8 cellular contexts compared by ENCODE assay signal in genomic region chr6:27650620-27651370, GRCh38.
DNase-seq lines count a peak whose midpoint lies in the region; ATAC-seq and TF ChIP-seq lines count a peak whose summit lies in the region.

No MANE protein-coding gene starts in this region.

- H3K4me1 ChIP-seq in HUES48 (ENCODE audit: control insufficient read depth, insufficient read depth, low read length): no peaks in the 10 kb centered on the region
- H3K4me1 ChIP-seq in right atrium auricular region: no peaks in the 10 kb centered on the region

- no peak overlapping the region for H3K27ac Mint-ChIP-seq in T-helper 2 cell treated with Interferon-gamma antibody and Interleukin-4, amounts not matched to agents 5 μg/mL and 100 μg/mL, for 36 hours

- no peaks in the 10 kb centered on the region for H3K36me3 Mint-ChIP-seq in T-helper 2 cell treated with Interferon-gamma antibody and Interleukin-4, amounts not matched to agents 5 μg/mL and 100 μg/mL, for 36 hours (ENCODE audit: low read depth)

- H3K27ac ChIP-seq in HUES48 (ENCODE audit: low read depth, low read length) (no peak overlapping the region), right atrium auricular region (no peak overlapping the region)

- no peak overlapping the region for H3K9ac ChIP-seq in HUES48 (ENCODE audit: low read depth, low read length)

- no peak overlapping the region for H3K4me3 Mint-ChIP-seq in T-helper 2 cell treated with Interferon-gamma antibody and Interleukin-4, amounts not matched to agents 5 μg/mL and 100 μg/mL, for 36 hours

- H3K9me3 ChIP-seq in HUES48 (ENCODE audit: control insufficient read depth, insufficient read depth, low read length) (0 out of 2 replicates have a peak, but pooled peaks cover 2% of the 10 kb centered on the region), right atrium auricular region (no peaks in the 10 kb centered on the region)

- ATAC-seq in GM19463 (IDR thresholded peaks at IDR 0.05; ENCODE audit: unreplicated experiment) (no peak), GM21515 (IDR thresholded peaks at IDR 0.05; ENCODE audit: unreplicated experiment) (no peak)

- H3K36me3 ChIP-seq in GM06990 (ENCODE audit: control insufficient read depth, insufficient read depth, low read length) (no peaks in the 10 kb centered on the region), HUES48 (ENCODE audit: control insufficient read depth, insufficient read depth, low read length) (no peaks in the 10 kb centered on the region), right atrium auricular region (no peaks in the 10 kb centered on the region)

- TF ChIP-seq CTCF in GM06990 (IDR thresholded peaks at IDR 0.05; ENCODE audit: insufficient read depth, low read length, poor library complexity, severe bottlenecking): peak; percentile 34
- TF ChIP-seq CTCF in fibroblast of mammary gland (conservative IDR thresholded peaks at IDR 0.05; ENCODE audit: control insufficient read depth, insufficient read depth, low read depth, low read length): peak; percentile 42
- no peak for TF ChIP-seq CTCF in right atrium auricular region (IDR thresholded peaks at IDR 0.05)

- peak; percentile 37 for DNase-seq in GM06990 (ENCODE audit: extremely low read depth, insufficient read length)
- DNase-seq in T-helper 2 cell treated with Interferon-gamma antibody and Interleukin-4, amounts not matched to agents 5 μg/mL and 100 μg/mL, for 36 hours (ENCODE audit: low spot score): peak; percentile 34
- peak; percentile 79 for DNase-seq in fibroblast of mammary gland (ENCODE audit: low read depth)
- DNase-seq in stimulated activated CD4-positive, alpha-beta T cell treated with anti-CD3 and anti-CD28 coated beads, Interleukin-4, amount 100 ng/mL, for 1 hour: peak; percentile 15
- no peak for DNase-seq in right atrium auricular region (ENCODE audit: low spot score)

- H3K4me3 ChIP-seq in GM06990 (replicated peaks; ENCODE audit: low read depth, low read length): no peak overlapping the region
- peak overlapping the region; percentile 80 for H3K4me3 ChIP-seq in HUES48 (ENCODE audit: low read depth, low read length)
- H3K4me3 ChIP-seq in fibroblast of mammary gland (ENCODE audit: control insufficient read depth, low read depth, low read length): peak overlapping the region; percentile 27
- no peak overlapping the region for H3K4me3 ChIP-seq in right atrium auricular region

- H3K9me3 Mint-ChIP-seq in T-helper 2 cell treated with Interferon-gamma antibody and Interleukin-4, amounts not matched to agents 5 μg/mL and 100 μg/mL, for 36 hours: peaks cover 10% of the 10 kb centered on the region

- H3K27me3 Mint-ChIP-seq in T-helper 2 cell treated with Interferon-gamma antibody and Interleukin-4, amounts not matched to agents 5 μg/mL and 100 μg/mL, for 36 hours (ENCODE audit: low read depth): peaks cover 24% of the 10 kb centered on the region

- H3K27me3 ChIP-seq in GM06990 (replicated peaks; ENCODE audit: control insufficient read depth, insufficient read depth, low read length) (no peaks in the 10 kb centered on the region), HUES48 (ENCODE audit: control insufficient read depth, insufficient read depth, low read length) (no peaks in the 10 kb centered on the region), right atrium auricular region (no peaks in the 10 kb centered on the region)

- peaks cover 6% of the 10 kb centered on the region for H3K4me1 Mint-ChIP-seq in T-helper 2 cell treated with Interferon-gamma antibody and Interleukin-4, amounts not matched to agents 5 μg/mL and 100 μg/mL, for 36 hours (ENCODE audit: low read depth)

Comparison
In these comparisons a context has a peak if more than half of its experiments do, and no peak if none do; other contexts are left out.
1. H3K4me3 ChIP-seq: peak in HUES48 (single experiment) and fibroblast of mammary gland (single experiment); none in GM06990 (single experiment) and right atrium auricular region (0 of 2).
2. CTCF ChIP-seq: peak in GM06990 (single experiment) and fibroblast of mammary gland (single experiment); none in right atrium auricular region (0 of 2).